8 cellular contexts compared by ENCODE assay signal in genomic region chr12:107760817-107761501, GRCh38. TPM values are rescaled to one million over a fixed set of nuclear protein-coding genes. Genes with fewer than 3 reads are reported as not detected.
DNase-seq lines count a peak whose midpoint lies in the region; ATAC-seq and TF ChIP-seq lines count a peak whose summit lies in the region.

Gene PRDM4 (minus strand): TSS chr12:107761137. CDS start chr12:107760515, 622 bp downstream.

- peak within 1 kb of the TSS; percentile 92 for H2AFZ ChIP-seq in osteoblast (ENCODE audit: low read length)

- H4K20me1 ChIP-seq in osteoblast (ENCODE audit: insufficient read depth, low read length), result peaks cover 4% of the 10 kb centered on the region

- peak within 1 kb of the TSS; percentile 100 for H3K4me2 ChIP-seq in osteoblast (ENCODE audit: insufficient read depth, low read length)

- H3K79me2 ChIP-seq in osteoblast (ENCODE audit: insufficient read depth, low read length), result peaks cover 49% of the 10 kb centered on the region

- peak within 1 kb of the TSS; percentile 93 for H3K27ac ChIP-seq in osteoblast (ENCODE audit: low read depth, low read length)
- peak within 1 kb of the TSS in 1 of 2 donors; percentile 54 for H3K27ac ChIP-seq in thoracic aorta

- H3K36me3 ChIP-seq in osteoblast (ENCODE audit: insufficient read depth, low read length), result peaks cover 31% of the 10 kb centered on the region
- peaks cover 5% of the 10 kb centered on the region for H3K36me3 ChIP-seq in thoracic aorta

- H3K4me3 ChIP-seq in osteoblast (ENCODE audit: insufficient read depth, low read length) (peak within 1 kb of the TSS; percentile 89), thoracic aorta (peak within 1 kb of the TSS; percentile 78)

- H3K4me1 ChIP-seq in osteoblast (ENCODE audit: insufficient read depth, low read length) (peaks cover 27% of the 10 kb centered on the region), thoracic aorta (ENCODE audit: control insufficient read depth in 1 of 2, low read depth in 2 of 2) (peaks cover 24 to 28% of the 10 kb centered on the region in 2 donors)

- H3K27me3 ChIP-seq in osteoblast (ENCODE audit: insufficient read depth, low read length) (no peaks in the 10 kb centered on the region), thoracic aorta (replicated peaks; ENCODE audit: insufficient read depth) (no peaks in the 10 kb centered on the region)

- peak; percentile 88 for DNase-seq in NCI-H1092 (lab: John Stamatoyannopoulos, UW)
- peak; percentile 92 to 96 for DNase-seq in activated naive CD4-positive, alpha-beta T cell treated with anti-CD3 and anti-CD28 coated beads, Interleukin-2, amount 50 U/mL, for 72 hours (ENCODE audit: low spot score in 2 of 2)
- DNase-seq in glomerular visceral epithelial cell (ENCODE audit: extremely low spot score), result peak; percentile 95
- DNase-seq in osteoblast (ENCODE audit: insufficient read length, low spot score, missing footprints), result peak; percentile 100
- DNase-seq in thoracic aorta (ENCODE audit: low spot score), result peak; percentile 77

- TF ChIP-seq POLR2A in GM10847 (IDR thresholded peaks at IDR 0.05; ENCODE audit: extremely low read depth, insufficient read length), result peak; percentile 78

- ATAC-seq in HG02610 (IDR thresholded peaks at IDR 0.05; ENCODE audit: unreplicated experiment), result peak; percentile 93
- peak; percentile 94 for ATAC-seq in SK-N-SH treated with all-trans-retinoic acid at 6 μM for 48 hours
- peak; percentile 96 to 99 for ATAC-seq in activated naive CD4-positive, alpha-beta T cell treated with anti-CD3 and anti-CD28 coated beads, Interleukin-2, amount 50 U/mL, for 72 hours
- peak; percentile 89 for ATAC-seq in thoracic aorta (ENCODE audit: insufficient number of reproducible peaks, low FRiP score, low read depth)

- H3K27ac Mint-ChIP-seq in activated naive CD4-positive, alpha-beta T cell treated with anti-CD3 and anti-CD28 coated beads, Interleukin-2, amount 50 U/mL, for 72 hours, result peak within 1 kb of the TSS; percentile 84 to 94

- TF ChIP-seq CTCF in osteoblast (IDR thresholded peaks at IDR 0.05; ENCODE audit: extremely low read depth, low read depth, low read length) (peak; percentile 20), thoracic aorta (IDR thresholded peaks at IDR 0.05) (no peak)

- no peaks in the 10 kb centered on the region for H3K9me3 Mint-ChIP-seq in activated naive CD4-positive, alpha-beta T cell treated with anti-CD3 and anti-CD28 coated beads, Interleukin-2, amount 50 U/mL, for 72 hours

- H3K9me3 ChIP-seq in osteoblast (ENCODE audit: low read depth, low read length) (no peaks in the 10 kb centered on the region), thoracic aorta (no peaks in the 10 kb centered on the region)

- peaks cover 0 to 19% of the 10 kb centered on the region in 2 donors for H3K36me3 Mint-ChIP-seq in activated naive CD4-positive, alpha-beta T cell treated with anti-CD3 and anti-CD28 coated beads, Interleukin-2, amount 50 U/mL, for 72 hours

TF ChIP-seq in SK-N-SH treated with all-trans-retinoic acid at 6 μM for 48 hours, 23 proteins besides CTCF, POLR2A, EP300 and RAD21:
- no peak for TF ChIP-seq GLIS3 (CRISPR knock-in tag; IDR thresholded peaks at IDR 0.05)
- no peak for TF ChIP-seq ESRRG (CRISPR knock-in tag; IDR thresholded peaks at IDR 0.05)
- TF ChIP-seq ZNF565 (CRISPR knock-in tag; conservative IDR thresholded peaks at IDR 0.05; ENCODE audit: low read depth), result no peak
- TF ChIP-seq ZNF8 (CRISPR knock-in tag; IDR thresholded peaks at IDR 0.05), result no peak
- no peak for TF ChIP-seq RARB (CRISPR knock-in tag; IDR thresholded peaks at IDR 0.05)
- TF ChIP-seq CSRNP3 (CRISPR knock-in tag; IDR thresholded peaks at IDR 0.05), result no peak
- TF ChIP-seq ARNTL (CRISPR knock-in tag; IDR thresholded peaks at IDR 0.05; ENCODE audit: borderline replicate concordance, low read depth), result no peak
- no peak for TF ChIP-seq ZNF70 (CRISPR knock-in tag; IDR thresholded peaks at IDR 0.05)
- no peak for TF ChIP-seq CSDC2 (CRISPR knock-in tag; IDR thresholded peaks at IDR 0.05)
- TF ChIP-seq PPARA (CRISPR knock-in tag; IDR thresholded peaks at IDR 0.05; ENCODE audit: borderline replicate concordance), result no peak
- no peak for TF ChIP-seq TOX (CRISPR knock-in tag; IDR thresholded peaks at IDR 0.05; ENCODE audit: borderline replicate concordance)
- no peak; the same call in 1 of the 2 replicates for TF ChIP-seq ZFP30 (CRISPR knock-in tag; IDR thresholded peaks at IDR 0.05)
- no peak for TF ChIP-seq ISL1 (CRISPR knock-in tag; IDR thresholded peaks at IDR 0.05)
- no peak for TF ChIP-seq SNAI2 (CRISPR knock-in tag; IDR thresholded peaks at IDR 0.05)
- no peak for TF ChIP-seq PATZ1 (CRISPR knock-in tag; IDR thresholded peaks at IDR 0.05; ENCODE audit: borderline replicate concordance)
- TF ChIP-seq CREB5 (CRISPR knock-in tag; IDR thresholded peaks at IDR 0.05; ENCODE audit: low read depth), result no peak

RNA-seq across cellular contexts. Expression of gene PRDM4, which starts in this region (rescaled TPM):
- 10 to 100 TPM; 20.9 to 25.8 TPM for total RNA-seq in activated naive CD4-positive, alpha-beta T cell treated with anti-CD3 and anti-CD28 coated beads, Interleukin-2, amount 50 U/mL, for 72 hours
- total RNA-seq in osteoblast, result 36.8 and 39.1 TPM in 2 replicates
- 10 to 100 TPM; 24.5 to 37.2 TPM for total RNA-seq in thoracic aorta
